In genomic region chrX:101348452-101349222, GRCh38 we compare ENCODE assay signal across 8 cellular contexts. TPM values are rescaled to one million over a fixed set of nuclear protein-coding genes. Genes with fewer than 3 reads are reported as not detected.
DNase-seq lines count a peak whose midpoint lies in the region; ATAC-seq and TF ChIP-seq lines count a peak whose summit lies in the region.

A gene with protein sequence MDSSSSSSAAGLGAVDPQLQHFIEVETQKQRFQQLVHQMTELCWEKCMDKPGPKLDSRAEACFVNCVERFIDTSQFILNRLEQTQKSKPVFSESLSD (minus strand): TSS chrX:101348742. CDS start chrX:101348664, 78 bp downstream.

- H3K9me3 ChIP-seq in DND-41 (ENCODE audit: insufficient read depth, low read length, severe bottlenecking), result no peaks in the 10 kb centered on the region

- H3K27ac Mint-ChIP-seq in natural killer cell treated with Interleukin-12 subunit alpha and Interleukin-12 subunit beta and Interleukin-15 and Interleukin-18, amount 100 ng/mL, for 72 hours, result peak within 1 kb of the TSS; percentile 71 to 82

- DNase-seq in DND-41 (peak; percentile 81), RPMI8226 (peak; percentile 88), fibroblast of mammary gland (ENCODE audit: low read depth) (peak; percentile 64)
- DNase-seq in activated T-helper 1 cell treated with anti-CD3 and anti-CD28 coated beads, Interleukin-2, amount 50 U/mL, for 16 hours (ENCODE audit: low read depth in 1 of 2, low spot score in 1 of 2), result peak; percentile 40 to 68
- DNase-seq in natural killer cell treated with Interleukin-12 subunit alpha and Interleukin-12 subunit beta and Interleukin-15 and Interleukin-18, amount 100 ng/mL, for 72 hours (ENCODE audit: low spot score), result peak; percentile 82
- DNase-seq in stimulated activated naive CD8-positive, alpha-beta T cell treated with anti-CD3 and anti-CD28 coated beads, Interleukin-15, Interleukin-2, amounts not matched to agents 100 U/mL and 50 U/mL, for 24 hours, result peak; percentile 79

- H3K79me2 ChIP-seq in DND-41 (ENCODE audit: insufficient read depth, low read length) (peaks cover 32% of the 10 kb centered on the region), KMS-11 (ENCODE audit: insufficient read depth, low read depth) (peaks cover 32% of the 10 kb centered on the region)

- H3K9ac ChIP-seq in DND-41 (ENCODE audit: low read depth, low read length) (peak within 1 kb of the TSS; percentile 64), KMS-11 (peak within 1 kb of the TSS; percentile 76)

- ATAC-seq in DND-41 (ENCODE audit: insufficient read depth, low read depth) (peak; percentile 98), GM21786 (IDR thresholded peaks at IDR 0.05; ENCODE audit: unreplicated experiment) (peak; percentile 96)
- ATAC-seq in natural killer cell treated with Interleukin-12 subunit alpha and Interleukin-12 subunit beta and Interleukin-15 and Interleukin-18, amount 100 ng/mL, for 72 hours, result peak; percentile 97 to 99
- peak; percentile 98 for ATAC-seq in stimulated activated naive CD8-positive, alpha-beta T cell treated with anti-CD3 and anti-CD28 coated beads, Interleukin-15, Interleukin-2, amounts not matched to agents 100 U/mL and 50 U/mL, for 24 hours

- peaks cover 4 to 6% of the 10 kb centered on the region in 2 donors for H3K4me1 Mint-ChIP-seq in natural killer cell treated with Interleukin-12 subunit alpha and Interleukin-12 subunit beta and Interleukin-15 and Interleukin-18, amount 100 ng/mL, for 72 hours (ENCODE audit: low read depth in 2 of 2)

- H3K4me2 ChIP-seq in DND-41 (ENCODE audit: insufficient read depth, low read length) (peak within 1 kb of the TSS; percentile 82), KMS-11 (peak within 1 kb of the TSS; percentile 68)

- H3K27me3 Mint-ChIP-seq in natural killer cell treated with Interleukin-12 subunit alpha and Interleukin-12 subunit beta and Interleukin-15 and Interleukin-18, amount 100 ng/mL, for 72 hours, result no peaks in the 10 kb centered on the region

- H3K4me3 ChIP-seq in DND-41 (ENCODE audit: low read depth in 1 of 2, low read length in 2 of 2) (peak within 1 kb of the TSS; percentile 69 to 91), KMS-11 (IDR thresholded peaks at IDR 0.05; ENCODE audit: insufficient read depth, low read depth, low read length) (no peak within 1 kb of the TSS), fibroblast of mammary gland (ENCODE audit: control insufficient read depth, low read depth, low read length) (peak within 1 kb of the TSS; percentile 74)

- H3K36me3 Mint-ChIP-seq in natural killer cell treated with Interleukin-12 subunit alpha and Interleukin-12 subunit beta and Interleukin-15 and Interleukin-18, amount 100 ng/mL, for 72 hours, result no peaks in the 10 kb centered on the region

- H3K4me3 Mint-ChIP-seq in natural killer cell treated with Interleukin-12 subunit alpha and Interleukin-12 subunit beta and Interleukin-15 and Interleukin-18, amount 100 ng/mL, for 72 hours, result peak within 1 kb of the TSS; percentile 85

- TF ChIP-seq CTCF in DND-41 (IDR thresholded peaks at IDR 0.05; ENCODE audit: borderline replicate concordance, extremely low read depth, low read length, poor library complexity, severe bottlenecking) (no peak), KMS-11 (conservative IDR thresholded peaks at IDR 0.05; ENCODE audit: low read depth, low read length) (no peak), fibroblast of mammary gland (conservative IDR thresholded peaks at IDR 0.05; ENCODE audit: control insufficient read depth, insufficient read depth, low read depth, low read length) (no peak)

- H3K36me3 ChIP-seq in DND-41 (ENCODE audit: insufficient read depth, low read length), result peaks cover 8% of the 10 kb centered on the region; the same call in 1 of the 2 replicates
- no peaks in the 10 kb centered on the region for H3K36me3 ChIP-seq in KMS-11 (ENCODE audit: insufficient read depth)

- H3K9me3 Mint-ChIP-seq in natural killer cell treated with Interleukin-12 subunit alpha and Interleukin-12 subunit beta and Interleukin-15 and Interleukin-18, amount 100 ng/mL, for 72 hours, result no peaks in the 10 kb centered on the region

- H2AFZ ChIP-seq in DND-41 (ENCODE audit: low read depth, low read length) (peak within 1 kb of the TSS; percentile 90), KMS-11 (ENCODE audit: low read depth) (peak within 1 kb of the TSS; percentile 79)

- H3K4me1 ChIP-seq in DND-41 (ENCODE audit: insufficient read depth, low read length) (peaks cover 24% of the 10 kb centered on the region), KMS-11 (ENCODE audit: low read depth, poor library complexity, severe bottlenecking) (peaks cover 17% of the 10 kb centered on the region)

- no peaks in the 10 kb centered on the region for H4K20me1 ChIP-seq in DND-41 (ENCODE audit: insufficient read depth, low read length)
- H4K20me1 ChIP-seq in KMS-11 (ENCODE audit: insufficient read depth), result no peaks in the 10 kb centered on the region; the same call in 1 of the 2 replicates

- no peaks in the 10 kb centered on the region for H3K27me3 ChIP-seq in DND-41 (ENCODE audit: insufficient read depth, low read length, poor library complexity)
- H3K27me3 ChIP-seq in KMS-11 (ENCODE audit: insufficient read depth, low read depth), result no peaks in the 10 kb centered on the region

- H3K27ac ChIP-seq in DND-41 (ENCODE audit: low read length), result peak within 1 kb of the TSS; percentile 87
- peak within 1 kb of the TSS; percentile 65 for H3K27ac ChIP-seq in KMS-11

RNA-seq across cellular contexts. Expression of the gene that starts here (rescaled TPM):
- 10 to 100 TPM; 18.6 to 31.9 TPM for total RNA-seq in natural killer cell treated with Interleukin-12 subunit alpha and Interleukin-12 subunit beta and Interleukin-15 and Interleukin-18, amount 100 ng/mL, for 72 hours
